ENCODE assay signal across 22 cellular contexts in genomic region chr5:133732536-133732935, GRCh38.
"Had no signal": no experiment of that assay in that cellular context is flagged by ENCODE, and none has a peak within 500 bp of the region (broad histone marks: within the 10 kb centered on the region; RNA-seq: fewer than 3 reads in every experiment).

No MANE protein-coding gene starts in this region.

- H3K4me3 Mint-ChIP-seq: activated B cell treated with CpG ODN at 0.5 μM for 24 hours; activated CD4-positive, alpha-beta T cell treated with anti-CD3 and anti-CD28 coated beads, Interleukin-2, amount 10 ng/mL, durations not matched to agents 24 days and 14 days; activated naive CD8-positive, alpha-beta T cell treated with anti-CD3 and anti-CD28 coated beads for 36 hours; T-cell had no signal

- H3K9ac ChIP-seq: KMS-11 had no signal

- DNase-seq: activated B cell treated with CpG ODN at 0.5 μM for 24 hours; activated CD4-positive, alpha-beta T cell treated with anti-CD3 and anti-CD28 coated beads for 1 hour; activated CD4-positive, alpha-beta T cell treated with anti-CD3 and anti-CD28 coated beads, Interleukin-2, amount 10 ng/mL, durations not matched to agents 24 days and 14 days; activated CD4-positive, alpha-beta T cell treated with anti-CD3 and anti-CD28 coated beads, Interleukin-2, amount 50 U/mL, for 48 hours; activated naive CD4-positive, alpha-beta T cell treated with Interleukin-2 at 50 U/mL for 16 hours; activated naive CD8-positive, alpha-beta T cell treated with anti-CD3 and anti-CD28 coated beads for 36 hours; activated T-cell treated with anti-CD3 and anti-CD28 coated beads, Interleukin-2, amount 50 U/mL, for 1 hour; NCI-H1092 treated with DMSO at 0.1 percent for 48 hours; NCI-H1436; NCI-H1694 treated with DMSO at 0.1 percent for 48 hours; NCI-H2029 treated with DMSO at 0.1 percent for 48 hours; NCI-H510A treated with DMSO at 0.1 percent for 48 hours; NCI-H69; NK-92 treated with Interleukin-12 subunit alpha and Interleukin-12 subunit beta, amount 100 ng/mL, for 24 hours; OCI-M1; T-cell; T-helper 2 cell; T1000 had no signal

- H3K27me3 Mint-ChIP-seq: activated naive CD8-positive, alpha-beta T cell treated with anti-CD3 and anti-CD28 coated beads for 36 hours had no signal

- H3K36me3 Mint-ChIP-seq: activated naive CD8-positive, alpha-beta T cell treated with anti-CD3 and anti-CD28 coated beads for 36 hours; T-cell had no signal

- H3K27ac Mint-ChIP-seq: activated B cell treated with CpG ODN at 0.5 μM for 24 hours; activated CD4-positive, alpha-beta T cell treated with anti-CD3 and anti-CD28 coated beads, Interleukin-2, amount 10 ng/mL, durations not matched to agents 24 days and 14 days; activated naive CD8-positive, alpha-beta T cell treated with anti-CD3 and anti-CD28 coated beads for 36 hours; T-cell had no signal

- H3K27ac ChIP-seq: KMS-11, SK-N-MC had no signal

- H3K4me3 ChIP-seq: SK-N-MC had no signal

- H3K4me2 ChIP-seq: KMS-11 had no signal

- ATAC-seq: Panc1, Right ventricle myocardium inferior, T-cell had no signal

- H3K9me3 Mint-ChIP-seq: activated naive CD8-positive, alpha-beta T cell treated with anti-CD3 and anti-CD28 coated beads for 36 hours had no signal

- H3K4me1 Mint-ChIP-seq: activated B cell treated with CpG ODN at 0.5 μM for 24 hours; activated CD4-positive, alpha-beta T cell treated with anti-CD3 and anti-CD28 coated beads, Interleukin-2, amount 10 ng/mL, durations not matched to agents 24 days and 14 days; activated naive CD8-positive, alpha-beta T cell treated with anti-CD3 and anti-CD28 coated beads for 36 hours; T-cell had no signal
